ENCODE assay signal across 1 cellular context in genomic region chr1:67939942-67940341, GRCh38.
TF ChIP-seq lines count a peak whose summit lies in the region.

No MANE protein-coding gene starts in this region.

TF ChIP-seq in SK-N-SH treated with all-trans-retinoic acid at 6 μM for 48 hours, 23 proteins besides CTCF, POLR2A, EP300 and RAD21 (continued from another document):
- no peak for TF ChIP-seq TSHZ2 (CRISPR knock-in tag; IDR thresholded peaks at IDR 0.05)
- TF ChIP-seq PPARA (CRISPR knock-in tag; IDR thresholded peaks at IDR 0.05; ENCODE audit: borderline replicate concordance), result no peak
- TF ChIP-seq GLIS3 (CRISPR knock-in tag; IDR thresholded peaks at IDR 0.05), result no peak
